9 cellular contexts compared by ENCODE assay signal in genomic region chr16:17313085-17313611, GRCh38.
A peak's percentile ranks its signal among the peaks of the same experiment; 100 is the strongest.
DNase-seq lines count a peak whose midpoint lies in the region; ATAC-seq and TF ChIP-seq lines count a peak whose summit lies in the region.
"Had no signal": no experiment of that assay in that cellular context is flagged by ENCODE, and none has a peak within 500 bp of the region (broad histone marks: within the 10 kb centered on the region; RNA-seq: fewer than 3 reads in every experiment).

No MANE protein-coding gene starts in this region.

- H3K27ac Mint-ChIP-seq in naive B cell, result peak overlapping the region in 4 of 6 donors; percentile 48 to 89 (median 73)

- H3K36me3 ChIP-seq in esophagus muscularis mucosa (no peaks in the 10 kb centered on the region), aorta (ENCODE audit: control insufficient read depth in 1 of 2, insufficient read depth in 2 of 2, low read length in 1 of 2) (no peaks in the 10 kb centered on the region), brain microvascular endothelial cell (replicated peaks) (no peaks in the 10 kb centered on the region)

- in situ Hi-C loops in brain microvascular endothelial cell (cut with HindIII; ENCODE audit: low pct_ligation_motif_present, low sequenced_read_pairs), result no loop called here

- no peaks in the 10 kb centered on the region for H3K27me3 Mint-ChIP-seq in naive B cell
- H3K27me3 Mint-ChIP-seq: CD8-positive, alpha-beta memory T cell had no signal

- H3K4me1 ChIP-seq in esophagus muscularis mucosa (peaks cover 14 to 79% (median 72%) of the 10 kb centered on the region in 4 donors), aorta (ENCODE audit: control insufficient read depth in 1 of 2, insufficient read depth in 2 of 2, low read length in 2 of 2) (no peaks in the 10 kb centered on the region)

- no peak overlapping the region for H3K4me3 ChIP-seq in esophagus muscularis mucosa
- no peak overlapping the region for H3K4me3 ChIP-seq in aorta (ENCODE audit: low read length in 2 of 2)
- no peak overlapping the region for H3K4me3 ChIP-seq in brain microvascular endothelial cell (ENCODE audit: low read depth, low read length)

- DNase-seq in Right ventricle myocardium inferior (ENCODE audit: missing footprints) (no peak), cardiac septum (ENCODE audit: low spot score) (no peak), esophagus muscularis mucosa (ENCODE audit: extremely low spot score) (no peak), naive B cell (no peak), aorta (peak; percentile 70 to 79), NCI-H146 treated with DMSO at 0.1 percent for 48 hours (lab: John Stamatoyannopoulos, UW; ENCODE audit: unreplicated experiment) (no peak), brain microvascular endothelial cell (no peak)
- DNase-seq: CD8-positive, alpha-beta memory T cell had no signal

- peak; percentile 13 for TF ChIP-seq POLR2A in esophagus muscularis mucosa (IDR thresholded peaks at IDR 0.05; ENCODE audit: low read depth)

- H3K4me3 Mint-ChIP-seq in naive B cell, result peak overlapping the region in 2 of 8 donors; percentile 3 to 29
- H3K4me3 Mint-ChIP-seq: CD8-positive, alpha-beta memory T cell had no signal

- peak; percentile 94 for TF ChIP-seq EP300 in esophagus muscularis mucosa (IDR thresholded peaks at IDR 0.05)

- peaks cover 0 to 27% of the 10 kb centered on the region in 2 donors for H3K36me3 Mint-ChIP-seq in naive B cell

- H3K27me3 ChIP-seq in esophagus muscularis mucosa (no peaks in the 10 kb centered on the region), aorta (ENCODE audit: control insufficient read depth in 1 of 2, insufficient read depth in 2 of 2, low read length in 1 of 2) (no peaks in the 10 kb centered on the region), brain microvascular endothelial cell (replicated peaks) (no peaks in the 10 kb centered on the region)

- peaks cover 45 to 74% (median 68%) of the 10 kb centered on the region in 3 donors for H3K4me1 Mint-ChIP-seq in naive B cell

- peaks cover 0 to 23% (median 8%) of the 10 kb centered on the region in 7 donors for H3K9me3 Mint-ChIP-seq in naive B cell
- H3K9me3 Mint-ChIP-seq: CD8-positive, alpha-beta memory T cell had no signal

- 13% methylated on average over 3 of the region's 4 CpGs for WGBS in esophagus muscularis mucosa
- 6 to 10% methylated on average over 4 of the region's 4 CpGs for WGBS in aorta, 2 donors

- H3K9me3 ChIP-seq in esophagus muscularis mucosa (no peaks in the 10 kb centered on the region), aorta (ENCODE audit: control insufficient read depth, low read length) (no peaks in the 10 kb centered on the region)

- intact Hi-C loops in Right ventricle myocardium inferior (cut with DNase I), result loop anchor here (1.0 kb wide), 1 partner anchor 21 kb away; no protein-coding TSS in a partner anchor
- intact Hi-C loops in cardiac septum (cut with DNase I), result no loop called here
- intact Hi-C loops in esophagus muscularis mucosa (cut with DNase I), result loop anchor here (5.0 kb wide), 1 partner anchor 34 kb away; no protein-coding TSS in a partner anchor
- intact Hi-C loops in aorta (cut with DNase I), result loop anchor here in 1 of 2 donors (10.0 kb wide), 1 partner anchor 102 kb away; no protein-coding TSS in a partner anchor

- no peak for TF ChIP-seq CTCF in esophagus muscularis mucosa (IDR thresholded peaks at IDR 0.05)
- TF ChIP-seq CTCF in brain microvascular endothelial cell (IDR thresholded peaks at IDR 0.05; ENCODE audit: low read depth, low read length, missing control alignments), result no peak

- ATAC-seq in Right ventricle myocardium inferior, result peak; percentile 53
- ATAC-seq in naive B cell (ENCODE audit: low read depth in 2 of 2), result no peak
- ATAC-seq in aorta (ENCODE audit: low FRiP score), result peak; percentile 49
- ATAC-seq in HG03175 (IDR thresholded peaks at IDR 0.05; ENCODE audit: unreplicated experiment), result no peak

- H3K27ac ChIP-seq in esophagus muscularis mucosa (replicated peaks in 1 of 4) (peak overlapping the region; percentile 91 to 95 (median 93)), aorta (ENCODE audit: low read depth in 1 of 2, low read length in 2 of 2) (peak overlapping the region; percentile 46 to 47), brain microvascular endothelial cell (no peak overlapping the region)

Comparison
In these comparisons a context has a peak if more than half of its experiments do, and no peak if none do; other contexts are left out.
1. ATAC-seq: peak in Right ventricle myocardium inferior (single experiment) and aorta (single experiment); none in naive B cell (0 of 2) and HG03175 (single experiment).
2. DNase-seq: peak in aorta (2 of 2); none in Right ventricle myocardium inferior (single experiment), cardiac septum (single experiment), esophagus muscularis mucosa (single experiment), naive B cell (single experiment), NCI-H146 treated with DMSO at 0.1 percent for 48 hours (single experiment) and brain microvascular endothelial cell (single experiment).